8 cellular contexts compared by ENCODE assay signal in genomic region chr7:64887756-64888508, GRCh38. TPM values are rescaled to one million over a fixed set of nuclear protein-coding genes. Genes with fewer than 3 reads are reported as not detected.
DNase-seq lines count a peak whose midpoint lies in the region; ATAC-seq and TF ChIP-seq lines count a peak whose summit lies in the region.

No MANE protein-coding gene starts in this region.

- H3K36me3 ChIP-seq in Panc1 (ENCODE audit: control insufficient read depth, insufficient read depth, low read length), result no peaks in the 10 kb centered on the region

- H3K27me3 ChIP-seq in Panc1 (ENCODE audit: control insufficient read depth, insufficient read depth, low read length), result peaks cover 9% of the 10 kb centered on the region

- no peaks in the 10 kb centered on the region for H3K9me3 ChIP-seq in Panc1 (ENCODE audit: control insufficient read depth, insufficient read depth, low read depth, low read length)

- TF ChIP-seq CTCF in GM12872 (IDR thresholded peaks at IDR 0.05; ENCODE audit: insufficient read depth, low read depth, low read length) (peak; percentile 42), Panc1 (IDR thresholded peaks at IDR 0.05) (peak; percentile 92)

- H3K4me1 Mint-ChIP-seq in central memory CD8-positive, alpha-beta T cell, result peaks cover 12% of the 10 kb centered on the region

- intact Hi-C loops in Panc1 (cut with micrococcal nuclease; ENCODE audit: unreplicated experiment), result no loop called here

- peaks cover 86% of the 10 kb centered on the region for H3K27me3 Mint-ChIP-seq in central memory CD8-positive, alpha-beta T cell

- peaks cover 9% of the 10 kb centered on the region; the same call in 1 of the 2 replicates for H3K4me1 ChIP-seq in Panc1 (ENCODE audit: control insufficient read depth, insufficient read depth, low read length)

- POLR2A ChIA-PET in Panc1 (lab: Charles Lee), result interaction anchor here (0.7 kb wide), 2 partner anchors 9 to 580 kb away, joined by 3 to 4 read pairs; no protein-coding TSS in a partner anchor

- H3K27ac Mint-ChIP-seq in central memory CD8-positive, alpha-beta T cell (ENCODE audit: low read depth), result no peak overlapping the region

- BruUV-seq in Panc1 (replicated peaks; lab: Mats Ljungman, UMichigan), result no TSS peak

- in situ Hi-C loops in Panc1 (cut with HindIII; ENCODE audit: low pct_unique_long_range_greater_than_20kb, low sequenced_read_pairs), result no loop called here

- ATAC-seq in Panc1, result peak; percentile 60
- ATAC-seq in central memory CD8-positive, alpha-beta T cell (replicated peaks; ENCODE audit: extremely low read depth, poor library complexity, severe bottlenecking), result peak; percentile 65
- ATAC-seq in left lobe of liver, result peak; percentile 25
- ATAC-seq in GM18870 (IDR thresholded peaks at IDR 0.05; ENCODE audit: unreplicated experiment), result no peak

- no peak overlapping the region for H3K27ac ChIP-seq in Panc1 (ENCODE audit: low read length)

- peaks cover 2% of the 10 kb centered on the region for H3K36me3 Mint-ChIP-seq in central memory CD8-positive, alpha-beta T cell (ENCODE audit: insufficient read depth)

- H3K4me3 ChIP-seq in Panc1 (ENCODE audit: low read depth in 2 of 2, low read length in 2 of 2), result peak overlapping the region; percentile 40 to 62

- CTCF ChIA-PET in Panc1 (lab: Charles Lee), result no interaction called here

- DNase-seq in Panc1 (ENCODE audit: low read depth, low spot score) (no peak), left lobe of liver (ENCODE audit: low spot score) (peak; percentile 42), NCI-H2081 (lab: John Stamatoyannopoulos, UW) (no peak), COR-L47 (lab: John Stamatoyannopoulos, UW) (no peak)
- peak in 1 of 2 donors; percentile 27 for DNase-seq in central memory CD8-positive, alpha-beta T cell (ENCODE audit: low spot score in 2 of 2)
- DNase-seq in stimulated activated CD4-positive, alpha-beta T cell treated with anti-CD3 and anti-CD28 coated beads, TNF-alpha, amount 100 ng/mL, for 48 hours (ENCODE audit: low read depth in 3 of 3), result peak in 2 of 3 donors; percentile 17 to 25

- peak overlapping the region; percentile 89 for H3K4me3 Mint-ChIP-seq in central memory CD8-positive, alpha-beta T cell

- H3K9me3 Mint-ChIP-seq in central memory CD8-positive, alpha-beta T cell, result no peaks in the 10 kb centered on the region

RNA-seq across cellular contexts. Expression of gene ZNF273, which starts 15.1 kb away (rescaled TPM):
- total RNA-seq in Panc1 (2021; ENCODE audit: unreplicated experiment) (6.4 TPM), left lobe of liver (0.48 TPM)
- 2.0 TPM for polyA plus RNA-seq in Panc1 (2012; ENCODE audit: insufficient read length)

Comparison
In these comparisons a context has a peak if more than half of its experiments do, and no peak if none do; other contexts are left out.
1. DNase-seq: peak in left lobe of liver (single experiment) and stimulated activated CD4-positive, alpha-beta T cell treated with anti-CD3 and anti-CD28 coated beads, TNF-alpha, amount 100 ng/mL, for 48 hours (2 of 3); none in Panc1 (single experiment), NCI-H2081 (0 of 2) and COR-L47 (single experiment).